Comparison of ENCODE assay signal across 27 cellular contexts in genomic region chr6:98583506-98583905, GRCh38.
"Had no signal": no experiment of that assay in that cellular context is flagged by ENCODE, and none has a peak within 500 bp of the region (broad histone marks: within the 10 kb centered on the region; RNA-seq: fewer than 3 reads in every experiment).

No MANE protein-coding gene starts in this region.

- DNase-seq: activated CD4-positive, alpha-beta memory T cell treated with anti-CD3 and anti-CD28 coated beads for 36 hours; activated CD4-positive, alpha-beta T cell treated with anti-CD3 and anti-CD28 coated beads for 36 hours; activated CD4-positive, alpha-beta T cell treated with anti-CD3 and anti-CD28 coated beads, Interleukin-2, amount 10 ng/mL, durations not matched to agents 24 days and 14 days; activated CD4-positive, CD25-positive, alpha-beta regulatory T cell; activated CD4-positive, CD25-positive, alpha-beta regulatory T cell treated with anti-CD3 and anti-CD28 coated beads, Interleukin-2, amount 50 U/mL, for 72 hours; activated CD8-positive, alpha-beta memory T cell treated with anti-CD3 and anti-CD28 coated beads, Interleukin-2, amount 10 ng/mL, durations not matched to agents 7 days and 5 days; activated CD8-positive, alpha-beta memory T cell treated with anti-CD3 and anti-CD28 coated beads, Interleukin-2, amount 50 U/mL, for 4 hours; activated CD8-positive, alpha-beta T cell treated with anti-CD3 and anti-CD28 coated beads, Interleukin-2, amount 10 ng/mL, durations not matched to agents 7 days and 5 days; activated effector memory CD4-positive, alpha-beta T cell treated with anti-CD3 and anti-CD28 coated beads, Interleukin-2, amount 50 U/mL, for 16 hours; activated naive CD4-positive, alpha-beta T cell; activated naive CD4-positive, alpha-beta T cell treated with anti-CD3 and anti-CD28 coated beads, Interleukin-2, amount 10 ng/mL, durations not matched to agents 7 days and 5 days; activated naive CD8-positive, alpha-beta T cell treated with anti-CD3 and anti-CD28 coated beads, Interleukin-2, amount 10 ng/mL, durations not matched to agents 7 days and 5 days; activated T-cell treated with anti-CD3 and anti-CD28 coated beads, Interleukin-2, amount 50 U/mL, for 1 hour; activated T-cell treated with anti-CD3 and anti-CD28 coated beads, Interleukin-2, amount 50 U/mL, for 48 hours; central memory CD4-positive, alpha-beta T cell; cerebellar nuclear complex; colonic mucosa; effector CD8-positive, alpha-beta T cell; esophagus squamous epithelium; foreskin melanocyte; heart right ventricle had no signal

- H3K4me3 ChIP-seq: ascending aorta, breast epithelium, cardiac muscle cell, colonic mucosa, esophagus squamous epithelium, gastroesophageal sphincter, heart right ventricle, hepatocyte had no signal

- H3K36me3 ChIP-seq: ascending aorta, breast epithelium, cardiac muscle cell, colonic mucosa, esophagus squamous epithelium, gastroesophageal sphincter, heart right ventricle had no signal

- H3K27ac ChIP-seq: ascending aorta, breast epithelium, cardiac muscle cell, colonic mucosa, epithelial cell of prostate, esophagus squamous epithelium, gastroesophageal sphincter, heart right ventricle, hepatocyte had no signal

- H3K9me3 ChIP-seq: ascending aorta, breast epithelium, colonic mucosa, esophagus squamous epithelium, gastroesophageal sphincter, heart right ventricle had no signal
